In genomic region chr12:94353130-94353529, GRCh38 we compare ENCODE assay signal across 22 cellular contexts.
"Had no signal": no experiment of that assay in that cellular context is flagged by ENCODE, and none has a peak within 500 bp of the region (broad histone marks: within the 10 kb centered on the region; RNA-seq: fewer than 3 reads in every experiment).

No MANE protein-coding gene starts in this region.

- H3K27me3 Mint-ChIP-seq: naive thymus-derived CD8-positive, alpha-beta T cell had no signal

- H3K4me1 Mint-ChIP-seq: neural progenitor cell had no signal

- ATAC-seq: left lobe of liver; mucosa of descending colon; naive thymus-derived CD8-positive, alpha-beta T cell; right cardiac atrium; stimulated activated naive CD8-positive, alpha-beta T cell treated with anti-CD3 and anti-CD28 coated beads, Interleukin-15, Interleukin-2, amounts not matched to agents 100 U/mL and 50 U/mL, for 24 hours had no signal

- H3K4me1 ChIP-seq: neural progenitor cell, suprapubic skin, thyroid gland, upper lobe of left lung, uterus had no signal

- H3K27me3 ChIP-seq: dorsolateral prefrontal cortex, neural progenitor cell, ovary, suprapubic skin, thyroid gland, upper lobe of left lung, uterus had no signal

- DNase-seq: cortex of kidney; dorsolateral prefrontal cortex; effector CD8-positive, alpha-beta T cell; foreskin melanocyte; head of caudate nucleus; hippocampal formation; mammary epithelial cell; mucosa of descending colon; naive thymus-derived CD8-positive, alpha-beta T cell; nucleus accumbens; ovary; right cardiac atrium; stimulated activated CD4-positive, alpha-beta T cell treated with anti-CD3 and anti-CD28 coated beads, Interleukin-2, amount 100 ng/mL, for 48 hours; stimulated activated naive CD8-positive, alpha-beta T cell treated with anti-CD3 and anti-CD28 coated beads, Interleukin-15, Interleukin-2, amounts not matched to agents 100 U/mL and 50 U/mL, for 24 hours; thyroid gland; upper lobe of left lung; uterus had no signal

- FAIRE-seq: islet of Langerhans had no signal

- H3K4me3 ChIP-seq: dorsolateral prefrontal cortex, mucosa of descending colon, neural progenitor cell, ovary, smooth muscle cell, suprapubic skin, thyroid gland, upper lobe of left lung, uterus had no signal

- H3K27ac ChIP-seq: dorsolateral prefrontal cortex, neural progenitor cell, ovary, suprapubic skin, thyroid gland, upper lobe of left lung, uterus had no signal

- H3K4me3 Mint-ChIP-seq: naive thymus-derived CD8-positive, alpha-beta T cell; neural progenitor cell had no signal

- H3K9me3 ChIP-seq: thyroid gland had no signal

- H3K36me3 ChIP-seq: ovary, upper lobe of left lung, uterus had no signal

- H3K27ac Mint-ChIP-seq: naive thymus-derived CD8-positive, alpha-beta T cell; neural progenitor cell had no signal

- H3K4me2 ChIP-seq: neural progenitor cell, smooth muscle cell had no signal

- H2AFZ ChIP-seq: neural progenitor cell had no signal

- H3K9ac ChIP-seq: neural progenitor cell had no signal
